1 cellular context compared by ENCODE assay signal in genomic region chr6:105817370-105817769, GRCh38.
TF ChIP-seq lines count a peak whose summit lies in the region.

No MANE protein-coding gene starts in this region.

TF ChIP-seq in K562, 482 proteins besides CTCF, POLR2A, EP300 and RAD21:
- TF ChIP-seq HMBOX1 (IDR thresholded peaks at IDR 0.05) (peak; percentile 71), ZNF655 (CRISPR knock-in tag; IDR thresholded peaks at IDR 0.05) (no peak)
